ENCODE assay signal across 13 cellular contexts in the genomic region with DNA sequence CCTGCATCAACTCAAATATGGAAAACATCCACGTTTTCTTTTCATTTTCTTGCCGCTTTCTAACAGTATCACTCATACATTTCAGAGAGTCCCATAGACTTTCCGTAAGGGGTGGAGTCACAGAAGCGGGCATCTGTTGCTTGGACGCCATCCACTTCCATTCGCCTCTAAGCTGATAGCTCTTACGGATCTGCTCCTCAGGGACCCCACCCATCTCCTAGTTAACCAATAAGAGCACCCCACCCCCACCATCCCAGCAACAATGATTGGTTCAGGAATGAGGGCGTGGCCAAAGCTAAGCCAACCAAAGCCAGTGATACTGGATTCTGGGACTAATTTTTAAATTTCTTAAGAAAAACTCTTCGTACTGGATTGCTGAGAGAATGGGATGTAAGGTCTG. TPM values are rescaled to one million over a fixed set of nuclear protein-coding genes. Genes with fewer than 3 reads are reported as not detected.
DNase-seq lines count a peak whose midpoint lies in the region; ATAC-seq, FAIRE-seq and TF ChIP-seq lines count a peak whose summit lies in the region.
"Had no signal": no experiment of that assay in that cellular context is flagged by ENCODE, and none has a peak within 500 bp of the region (broad histone marks: within the 10 kb centered on the region; RNA-seq: fewer than 3 reads in every experiment).

No MANE protein-coding gene starts in this region.

- peak overlapping the region; percentile 12 for H2BK15ac ChIP-seq in neuronal stem cell (ENCODE audit: low read length)

- H3K18ac ChIP-seq in neuronal stem cell (ENCODE audit: low read length) = no peak overlapping the region

- no peak overlapping the region for H2BK120ac ChIP-seq in neuronal stem cell (ENCODE audit: low read depth, low read length)

- H3K27ac ChIP-seq in neuronal stem cell (replicated peaks; ENCODE audit: low read length) = no peak overlapping the region
- no peak overlapping the region for H3K27ac ChIP-seq in kidney (ENCODE audit: low read depth in 2 of 2, low read length in 2 of 2)
- H3K27ac ChIP-seq: epithelial cell of prostate had no signal

- H3K9ac ChIP-seq in neuronal stem cell (ENCODE audit: low read depth, low read length, poor library complexity) (no peak overlapping the region), kidney (ENCODE audit: low read length in 2 of 2) (no peak overlapping the region)

- no peak overlapping the region for H2BK12ac ChIP-seq in neuronal stem cell (ENCODE audit: low read length)

- no CpG with 5 or more reads among the region's 9 CpGs for WGBS in neuronal stem cell (ENCODE audit: extremely low coverage in 2 of 2, insufficient read length in 2 of 2, insufficient replicate concordance in 1 of 2), 2 donors

- H3K9me3 ChIP-seq in MG63 (no peaks in the 10 kb centered on the region), neuronal stem cell (replicated peaks in 1 of 2; ENCODE audit: control insufficient read depth in 2 of 2, insufficient read depth in 1 of 2, low read depth in 1 of 2, low read length in 2 of 2) (no peaks in the 10 kb centered on the region), kidney (ENCODE audit: control insufficient read depth in 1 of 2, low read length in 2 of 2) (no peaks in the 10 kb centered on the region)

- no peak for TF ChIP-seq CTCF in kidney (IDR thresholded peaks at IDR 0.05; ENCODE audit: borderline replicate concordance, extremely low read depth, insufficient read depth)

- H3K23ac ChIP-seq in neuronal stem cell (ENCODE audit: low read depth, low read length, poor library complexity) = no peak overlapping the region

- no peaks in the 10 kb centered on the region for H3K27me3 ChIP-seq in MG63
- H3K27me3 ChIP-seq in neuronal stem cell (ENCODE audit: control insufficient read depth in 3 of 3, insufficient read depth in 3 of 3, low read depth in 1 of 3, low read length in 3 of 3) = peaks cover 0 to 14% (median 0%) of the 10 kb centered on the region in 3 experiments

- H3K4me1 ChIP-seq in neuronal stem cell (ENCODE audit: control insufficient read depth in 2 of 2, insufficient read depth in 1 of 2, low read depth in 1 of 2, low read length in 2 of 2) (no peaks in the 10 kb centered on the region), kidney (ENCODE audit: control insufficient read depth in 1 of 2, insufficient read depth in 1 of 2, low read depth in 1 of 2, low read length in 2 of 2) (no peaks in the 10 kb centered on the region)

- H3K4ac ChIP-seq in neuronal stem cell (ENCODE audit: low read length) = no peak overlapping the region

- intact Hi-C loops in kidney (cut with DNase I) = loop anchor here (10.0 kb wide), 2 partner anchors 403 to 633 kb away; no protein-coding TSS in a partner anchor

- H3K36me3 ChIP-seq in MG63 (no peaks in the 10 kb centered on the region), neuronal stem cell (replicated peaks in 1 of 2; ENCODE audit: control insufficient read depth in 2 of 2, insufficient read depth in 2 of 2, low read length in 2 of 2) (no peaks in the 10 kb centered on the region), kidney (ENCODE audit: control insufficient read depth in 1 of 2, insufficient read depth in 2 of 2, low read length in 2 of 2) (no peaks in the 10 kb centered on the region)

- H4K8ac ChIP-seq in neuronal stem cell (ENCODE audit: low read depth, low read length) = no peak overlapping the region

- H2BK5ac ChIP-seq in neuronal stem cell (ENCODE audit: low read length) = no peak overlapping the region

- no peaks in the 10 kb centered on the region for H3K79me1 ChIP-seq in neuronal stem cell (ENCODE audit: low read depth, low read length)

- no peak for ATAC-seq in GM19328 (IDR thresholded peaks at IDR 0.05; ENCODE audit: unreplicated experiment)
- ATAC-seq: activated T-helper 17 cell treated with anti-CD3 and anti-CD28 coated beads, Interleukin-2, amount 50 U/mL, for 72 hours had no signal

- H2AK5ac ChIP-seq in neuronal stem cell (ENCODE audit: low read depth, low read length) = no peak overlapping the region

- FAIRE-seq in kidney (lab: Jason Lieb, UNC) = no peak
- FAIRE-seq: astrocyte, G401.6, GM19239 had no signal

- no peak overlapping the region for H4K91ac ChIP-seq in neuronal stem cell (ENCODE audit: low read depth, low read length, poor library complexity)

- no peak overlapping the region for H3K4me2 ChIP-seq in neuronal stem cell (ENCODE audit: insufficient read depth, low read length, poor library complexity, severe bottlenecking)

- DNase-seq in DMS 273 treated with DMSO at 0.1 percent for 48 hours (lab: John Stamatoyannopoulos, UW) (peak; percentile 24), MG63 (peak; percentile 19), T1000 (lab: John Stamatoyannopoulos, UW) (peak; percentile 76), neuronal stem cell (ENCODE audit: low spot score) (no peak), kidney (no peak)
- no peak for DNase-seq in activated naive CD4-positive, alpha-beta T cell (lab: John Stamatoyannopoulos, UW)
- DNase-seq: cortex of kidney had no signal

- H3K4me3 ChIP-seq in MG63 (no peak overlapping the region), neuronal stem cell (ENCODE audit: low read length in 2 of 2) (no peak overlapping the region), kidney (ENCODE audit: low read length in 2 of 2) (no peak overlapping the region)

- no peak overlapping the region for H3K14ac ChIP-seq in neuronal stem cell (ENCODE audit: low read length)

- H2AFZ ChIP-seq in neuronal stem cell (ENCODE audit: low read length) = no peak overlapping the region

RNA-seq across cellular contexts. Expression of gene SLC2A10, which starts 42.4 kb away (rescaled TPM):
- 13.2 and 33.3 TPM in 2 replicates for total RNA-seq in MG63 (2014; rRNA removed; shearing (Covaris generic); ENCODE audit: low replicate concordance)
- polyA plus RNA-seq in neuronal stem cell (2013, experiment 1 of 2) = 7.8 TPM
- polyA plus RNA-seq in neuronal stem cell (2013, experiment 2 of 2) = 7.5 TPM
- total RNA-seq in kidney = 7.1 TPM
- 3.7 TPM for polyA plus RNA-seq in kidney (ENCODE audit: insufficient read depth, low read depth, low replicate concordance)
- total RNA-seq: activated T-helper 17 cell treated with anti-CD3 and anti-CD28 coated beads, Interleukin-2, amount 50 U/mL, for 72 hours had no signal

Comparison
In these comparisons a context has a peak if more than half of its experiments do, and no peak if none do; other contexts are left out.
1. DNase-seq: peak in DMS 273 treated with DMSO at 0.1 percent for 48 hours (single experiment), MG63 (single experiment) and T1000 (single experiment); none in neuronal stem cell (single experiment), kidney (single experiment) and activated naive CD4-positive, alpha-beta T cell (0 of 4).